10 cellular contexts compared by ENCODE assay signal in the genomic region with DNA sequence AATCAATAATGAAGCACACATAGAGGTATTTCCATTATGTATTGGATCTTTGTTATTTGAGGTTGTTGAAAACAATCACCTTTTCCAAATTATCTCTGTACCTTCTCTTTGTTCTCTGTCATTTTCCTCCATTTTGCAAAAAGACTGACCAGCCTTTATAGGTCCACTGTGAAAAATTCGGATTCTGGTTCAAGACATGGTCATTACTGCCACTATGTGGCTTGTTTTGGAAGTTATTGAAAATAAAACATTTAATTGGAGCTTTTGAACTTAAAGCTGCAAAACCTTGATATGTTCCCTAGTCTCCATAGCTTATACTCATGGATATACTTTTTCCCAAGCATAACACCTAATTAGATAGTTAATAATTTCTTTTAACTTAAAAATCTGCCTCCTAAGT.
A peak's percentile ranks its signal among the peaks of the same experiment; 100 is the strongest.
DNase-seq lines count a peak whose midpoint lies in the region; ATAC-seq and TF ChIP-seq lines count a peak whose summit lies in the region.
"Had no signal": no experiment of that assay in that cellular context is flagged by ENCODE, and none has a peak within 500 bp of the region (broad histone marks: within the 10 kb centered on the region; RNA-seq: fewer than 3 reads in every experiment).

No MANE protein-coding gene starts in this region.

- H3K27ac ChIP-seq in foreskin keratinocyte: no peak overlapping the region

- no peaks in the 10 kb centered on the region for H3K27me3 ChIP-seq in foreskin keratinocyte

- ATAC-seq in foreskin keratinocyte: peak; percentile 41

- no peaks in the 10 kb centered on the region for H3K27me3 Mint-ChIP-seq in immature natural killer cell (ENCODE audit: low read depth in 3 of 3)

- peak; percentile 49 for DNase-seq in A172 (ENCODE audit: low spot score)
- DNase-seq in GM12865 (ENCODE audit: low read depth): peak; percentile 35
- peak; percentile 2 for DNase-seq in RPMI8226
- DNase-seq in foreskin keratinocyte: peak in 1 of 2 donors; percentile 12
- DNase-seq in NCI-H2227 treated with DMSO at 0.1 percent for 48 hours (lab: John Stamatoyannopoulos, UW): no peak
- no peak for DNase-seq in immature natural killer cell
- no peak for DNase-seq in stimulated activated CD4-positive, alpha-beta T cell treated with anti-CD3 and anti-CD28 coated beads, Interleukin-15, amount 100 ng/mL, for 24 hours
- no peak for DNase-seq in UCSD-AML1 (lab: John Stamatoyannopoulos, UW; ENCODE audit: unreplicated experiment)
- DNase-seq: left cardiac atrium, NCI-H1092 treated with DMSO at 0.1 percent for 48 hours had no signal

- no peak overlapping the region for H3K4me3 Mint-ChIP-seq in immature natural killer cell

- H3K9me3 Mint-ChIP-seq in immature natural killer cell: peaks cover 0 to 13% (median 2%) of the 10 kb centered on the region in 6 donors

- no peak overlapping the region for H3K27ac Mint-ChIP-seq in immature natural killer cell

- H3K4me1 ChIP-seq in foreskin keratinocyte: no peaks in the 10 kb centered on the region

- no peak overlapping the region for H3K4me3 ChIP-seq in GM12865 (ENCODE audit: low read depth, low read length)

- TF ChIP-seq CTCF in GM12865 (IDR thresholded peaks at IDR 0.05; ENCODE audit: insufficient read depth, low read depth, low read length, missing control alignments) (peak; percentile 23), foreskin keratinocyte (conservative IDR thresholded peaks at IDR 0.05) (peak; percentile 64)

- no peaks in the 10 kb centered on the region for H3K4me1 Mint-ChIP-seq in immature natural killer cell

- H3K36me3 Mint-ChIP-seq in immature natural killer cell: no peaks in the 10 kb centered on the region

Comparison
In these comparisons a context has a peak if more than half of its experiments do, and no peak if none do; other contexts are left out.
1. DNase-seq: peak in A172 (single experiment), GM12865 (single experiment) and RPMI8226 (single experiment); none in NCI-H2227 treated with DMSO at 0.1 percent for 48 hours (single experiment), immature natural killer cell (0 of 3), stimulated activated CD4-positive, alpha-beta T cell treated with anti-CD3 and anti-CD28 coated beads, Interleukin-15, amount 100 ng/mL, for 24 hours (single experiment) and UCSD-AML1 (single experiment).